Comparison of ENCODE assay signal across 7 cellular contexts in the genomic region with DNA sequence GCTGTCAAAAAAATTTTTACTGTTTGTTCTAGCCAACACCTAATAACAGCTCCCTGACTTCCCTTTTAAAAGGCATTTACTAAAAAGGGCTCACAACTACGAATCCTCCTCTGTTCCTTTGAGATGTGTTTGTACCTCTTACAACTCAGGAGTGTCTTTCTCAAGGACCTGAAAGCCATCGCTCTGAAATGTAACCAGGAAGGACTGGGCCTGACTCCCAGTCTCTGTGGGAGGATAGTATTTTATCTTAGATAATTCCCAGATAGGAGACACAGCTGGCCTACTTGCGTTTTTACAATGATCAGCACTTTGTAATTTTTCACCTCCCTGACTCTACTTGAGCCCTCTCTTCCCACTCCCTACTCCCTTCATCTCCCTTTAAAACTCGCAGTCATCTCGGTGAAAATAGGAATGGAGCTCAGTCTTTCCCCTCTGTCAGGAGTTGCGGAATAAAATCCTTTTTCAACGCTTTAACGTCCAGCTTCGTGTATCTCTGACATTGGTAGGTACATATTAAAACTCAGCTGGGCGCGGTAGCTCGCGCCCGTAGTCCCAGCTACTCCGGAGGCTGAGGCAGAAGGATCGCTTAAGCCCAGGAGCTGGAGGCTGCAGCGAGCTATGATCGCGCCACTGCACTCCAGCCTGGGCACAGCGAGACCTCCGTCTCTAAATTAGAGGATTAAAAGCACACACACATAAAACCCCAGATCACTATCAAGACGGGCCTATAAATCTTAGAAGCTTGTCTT. TPM values are rescaled to one million over a fixed set of nuclear protein-coding genes. Genes with fewer than 3 reads are reported as not detected.
DNase-seq lines count a peak whose midpoint lies in the region; TF ChIP-seq lines count a peak whose summit lies in the region.

No MANE protein-coding gene starts in this region.

- H3K4me1 ChIP-seq in sigmoid colon: peaks cover 0 to 37% (median 18%) of the 10 kb centered on the region in 4 donors

- no peak for TF ChIP-seq CTCF in HFFc6 (IDR thresholded peaks at IDR 0.05)
- no peak for TF ChIP-seq CTCF in fibroblast of mammary gland (conservative IDR thresholded peaks at IDR 0.05; ENCODE audit: control insufficient read depth, insufficient read depth, low read depth, low read length)
- no peak for TF ChIP-seq CTCF in sigmoid colon (IDR thresholded peaks at IDR 0.05)
- TF ChIP-seq CTCF in GM13977 (IDR thresholded peaks at IDR 0.05; ENCODE audit: extremely low read depth, insufficient read depth, missing control alignments): no peak

- H3K9me3 Mint-ChIP-seq in HFFc6: peaks cover 4% of the 10 kb centered on the region; the same call in 1 of the 2 replicates
- no peaks in the 10 kb centered on the region for H3K9me3 Mint-ChIP-seq in T-helper 2 cell treated with Interferon-gamma antibody and Interleukin-4, amounts not matched to agents 5 μg/mL and 100 μg/mL, for 36 hours

- in situ Hi-C loops in GM13977 (cut with MboI; ENCODE audit: low pct_unique_long_range_greater_than_20kb, low sequenced_read_pairs, unreplicated experiment): no loop called here

- peaks cover 29% of the 10 kb centered on the region for H3K36me3 Mint-ChIP-seq in HFFc6 (ENCODE audit: low read depth)
- peaks cover 45% of the 10 kb centered on the region for H3K36me3 Mint-ChIP-seq in T-helper 2 cell treated with Interferon-gamma antibody and Interleukin-4, amounts not matched to agents 5 μg/mL and 100 μg/mL, for 36 hours (ENCODE audit: low read depth)

- peaks cover 42% of the 10 kb centered on the region for H3K4me1 Mint-ChIP-seq in HFFc6 (ENCODE audit: low read depth)
- H3K4me1 Mint-ChIP-seq in T-helper 2 cell treated with Interferon-gamma antibody and Interleukin-4, amounts not matched to agents 5 μg/mL and 100 μg/mL, for 36 hours (ENCODE audit: low read depth): peaks cover 51% of the 10 kb centered on the region

- DNase-seq in HFFc6 (no peak), fibroblast of mammary gland (ENCODE audit: low read depth) (peak; percentile 17), sigmoid colon (no peak), GM13977 (ENCODE audit: low spot score) (no peak), SW 1271 (lab: John Stamatoyannopoulos, UW) (no peak), SKM-1 treated with dmso at 0.1 percent for 144 hours (lab: John Stamatoyannopoulos, UW; ENCODE audit: unreplicated experiment) (no peak)
- no peak for DNase-seq in T-helper 2 cell treated with Interferon-gamma antibody and Interleukin-4, amounts not matched to agents 5 μg/mL and 100 μg/mL, for 36 hours (ENCODE audit: low spot score)

- H3K27ac ChIP-seq in sigmoid colon: peak overlapping the region; percentile 96 to 99 (median 98)

- H3K9me3 ChIP-seq in sigmoid colon: no peaks in the 10 kb centered on the region

- peak overlapping the region; percentile 97 for H3K27ac Mint-ChIP-seq in HFFc6
- H3K27ac Mint-ChIP-seq in T-helper 2 cell treated with Interferon-gamma antibody and Interleukin-4, amounts not matched to agents 5 μg/mL and 100 μg/mL, for 36 hours: peak overlapping the region; percentile 97

- peak overlapping the region; percentile 97 for H3K4me3 Mint-ChIP-seq in HFFc6
- peak overlapping the region; percentile 100 for H3K4me3 Mint-ChIP-seq in T-helper 2 cell treated with Interferon-gamma antibody and Interleukin-4, amounts not matched to agents 5 μg/mL and 100 μg/mL, for 36 hours

- peaks cover 7% of the 10 kb centered on the region for H3K27me3 Mint-ChIP-seq in HFFc6 (ENCODE audit: insufficient read depth)
- no peaks in the 10 kb centered on the region for H3K27me3 Mint-ChIP-seq in T-helper 2 cell treated with Interferon-gamma antibody and Interleukin-4, amounts not matched to agents 5 μg/mL and 100 μg/mL, for 36 hours (ENCODE audit: low read depth)

- TF ChIP-seq POLR2A in sigmoid colon (IDR thresholded peaks at IDR 0.05): no peak

- TF ChIP-seq EP300 in sigmoid colon (IDR thresholded peaks at IDR 0.05): no peak

- WGBS in sigmoid colon, 2 donors: 9 to 40% methylated on average over 22 of the region's 22 CpGs

- no peaks in the 10 kb centered on the region for H3K27me3 ChIP-seq in sigmoid colon

- intact Hi-C loops in sigmoid colon (cut with DNase I): loop anchor here (5.0 kb wide), 1 partner anchor 573 kb away; the partner anchor contains the start of gene EIF2AK3

- peak overlapping the region; percentile 65 for H3K4me3 ChIP-seq in fibroblast of mammary gland (ENCODE audit: control insufficient read depth, low read depth, low read length)
- peak overlapping the region; percentile 75 to 95 (median 86) for H3K4me3 ChIP-seq in sigmoid colon

- no peaks in the 10 kb centered on the region for H3K36me3 ChIP-seq in sigmoid colon

RNA-seq across cellular contexts. Expression of gene KRCC1, which starts 1.1 kb away (rescaled TPM):
- total RNA-seq in HFFc6 (2021; fragmentation: NEBNext Ultra II Directional; extraction: Animal tissue kit (Norgen Biotek cat#: 25700)): 10 to 100 TPM; 19.3 to 26.0 (median 23.8) TPM
- total RNA-seq in sigmoid colon: 10 to 100 TPM; 27.7 to 48.2 (median 38.4) TPM
- polyA plus RNA-seq in sigmoid colon: 100 to 1,000 TPM in 1 of 3 donors, 10 to 100 TPM in 2; 42.1 to 129 (median 79.9) TPM

RNA-seq across cellular contexts. Expression of gene SMYD1, which starts 13.2 kb away (rescaled TPM):
- not detected for total RNA-seq in HFFc6 (2021; fragmentation: NEBNext Ultra II Directional; extraction: Animal tissue kit (Norgen Biotek cat#: 25700))
- total RNA-seq in sigmoid colon: 10 to 100 TPM in 3 of 4 donors, 1 to 10 TPM in 1; 8.6 to 45.7 (median 32.8) TPM
- 1 to 10 TPM in 1 of 3 donors, under 1 TPM in 1, not detected in 1; under 0.01 to 1.1 TPM for polyA plus RNA-seq in sigmoid colon

RNA-seq across cellular contexts. Expression of gene RNU2-63P, which starts 38.1 kb away (rescaled TPM):
- 10 to 100 TPM; 12.9 to 24.5 (median 19.1) TPM for total RNA-seq in HFFc6 (2021; fragmentation: NEBNext Ultra II Directional; extraction: Animal tissue kit (Norgen Biotek cat#: 25700))
- not detected for total RNA-seq in sigmoid colon
- polyA plus RNA-seq in sigmoid colon: not detected

Comparison
In these comparisons a context has a peak if more than half of its experiments do, and no peak if none do; other contexts are left out.
1. RNA of gene SMYD1, which starts 13.2 kb away (total RNA-seq): 8.6 to 45.7 TPM in sigmoid colon; not detected in HFFc6; every median in the first group is over 4 times any median in the second.
2. RNA of gene RNU2-63P, which starts 38.1 kb away (total RNA-seq): 12.9 to 24.5 TPM in HFFc6; not detected in sigmoid colon; every median in the first group is over 10 times any median in the second.